In genomic region chr9:136264803-136265405, GRCh38 we compare ENCODE assay signal across 23 cellular contexts. TPM values are rescaled to one million over a fixed set of nuclear protein-coding genes. Genes with fewer than 3 reads are reported as not detected.
A peak's percentile ranks its signal among the peaks of the same experiment; 100 is the strongest.
DNase-seq lines count a peak whose midpoint lies in the region; ATAC-seq, FAIRE-seq and TF ChIP-seq lines count a peak whose summit lies in the region.
"Had no signal": no experiment of that assay in that cellular context is flagged by ENCODE, and none has a peak within 500 bp of the region (broad histone marks: within the 10 kb centered on the region; RNA-seq: fewer than 3 reads in every experiment).

No MANE protein-coding gene starts in this region.

- H3K27me3 ChIP-seq in HepG2 (ENCODE audit: control insufficient read depth in 1 of 2, insufficient read depth in 2 of 2, low read length in 2 of 2) (peaks cover 21 to 79% of the 10 kb centered on the region in 2 experiments; a peak in 4 of 5 replicates), right lobe of liver (no peaks in the 10 kb centered on the region), neural progenitor cell (no peaks in the 10 kb centered on the region)
- H3K27me3 ChIP-seq: BE2C had no signal

- H3K4me3 ChIP-seq in HepG2 (replicated peaks in 1 of 3; ENCODE audit: insufficient read depth in 1 of 3, low read depth in 2 of 3, low read length in 3 of 3) (no peak overlapping the region), right lobe of liver (no peak overlapping the region), neural progenitor cell (no peak overlapping the region), coronary artery (no peak overlapping the region)
- H3K4me3 ChIP-seq: GM23338 had no signal

- TF ChIP-seq EP300 in HepG2 (IDR thresholded peaks at IDR 0.05; ENCODE audit: low read depth in 2 of 2, low read length in 2 of 2) (no peak), HepG2 (CRISPR knock-in tag; IDR thresholded peaks at IDR 0.05; ENCODE audit: borderline replicate concordance) (no peak)

- no peaks in the 10 kb centered on the region for H3K9me3 Mint-ChIP-seq in WTC11
- H3K9me3 Mint-ChIP-seq in neural progenitor cell, result peaks cover 3% of the 10 kb centered on the region
- no peaks in the 10 kb centered on the region for H3K9me3 Mint-ChIP-seq in stimulated activated naive B cell treated with anti-CD40 and anti-IgM and Interleukin-4, amounts not matched to agents 10 μg/mL and 1 μg/mL and 100 μg/mL, for 72 hours
- H3K9me3 Mint-ChIP-seq in activated T-cell treated with anti-CD3 and anti-CD28 coated beads, Interleukin-2, amount 50 U/mL, for 72 hours, result no peaks in the 10 kb centered on the region
- H3K9me3 Mint-ChIP-seq: GM23338 had no signal

- no peaks in the 10 kb centered on the region for H3K36me3 Mint-ChIP-seq in WTC11
- no peaks in the 10 kb centered on the region for H3K36me3 Mint-ChIP-seq in neural progenitor cell
- H3K36me3 Mint-ChIP-seq in stimulated activated naive B cell treated with anti-CD40 and anti-IgM and Interleukin-4, amounts not matched to agents 10 μg/mL and 1 μg/mL and 100 μg/mL, for 72 hours, result no peaks in the 10 kb centered on the region
- H3K36me3 Mint-ChIP-seq in activated T-cell treated with anti-CD3 and anti-CD28 coated beads, Interleukin-2, amount 50 U/mL, for 72 hours (ENCODE audit: insufficient read depth in 2 of 2), result no peaks in the 10 kb centered on the region
- H3K36me3 Mint-ChIP-seq: CD14-positive monocyte; CD4-positive, alpha-beta memory T cell had no signal

- TF ChIP-seq CTCF in HepG2 (CRISPR knock-in tag; IDR thresholded peaks at IDR 0.05) (no peak), right lobe of liver (IDR thresholded peaks at IDR 0.05) (no peak), WTC11 (IDR thresholded peaks at IDR 0.05) (no peak), neural progenitor cell (IDR thresholded peaks at IDR 0.05) (no peak), coronary artery (IDR thresholded peaks at IDR 0.05) (no peak)

- POLR2A ChIA-PET in HepG2 (lab: Yijun Ruan, JAX), result no interaction called here
- POLR2A ChIA-PET in WTC11 (lab: Charles Lee), result no interaction called here

- H3K27me3 Mint-ChIP-seq in WTC11 (ENCODE audit: low read depth) (no peaks in the 10 kb centered on the region; the same call in 1 of the 2 replicates), neural progenitor cell (ENCODE audit: insufficient read depth, low read depth) (peaks cover 12% of the 10 kb centered on the region)
- H3K27me3 Mint-ChIP-seq in stimulated activated naive B cell treated with anti-CD40 and anti-IgM and Interleukin-4, amounts not matched to agents 10 μg/mL and 1 μg/mL and 100 μg/mL, for 72 hours, result peaks cover 5 to 7% of the 10 kb centered on the region in 2 donors
- H3K27me3 Mint-ChIP-seq in activated T-cell treated with anti-CD3 and anti-CD28 coated beads, Interleukin-2, amount 50 U/mL, for 72 hours (ENCODE audit: low read depth), result no peaks in the 10 kb centered on the region

- H3K79me2 ChIP-seq in HepG2 (ENCODE audit: insufficient read depth, low read length), result no peaks in the 10 kb centered on the region
- H3K79me2 ChIP-seq in neural progenitor cell (ENCODE audit: low read depth), result no peaks in the 10 kb centered on the region

- no peak for ATAC-seq in HepG2
- no peak for ATAC-seq in right lobe of liver
- ATAC-seq in WTC11, result no peak
- ATAC-seq in stimulated activated naive B cell treated with anti-CD40 and anti-IgM and Interleukin-4, amounts not matched to agents 10 μg/mL and 1 μg/mL and 100 μg/mL, for 72 hours (replicated peaks), result no peak
- no peak for ATAC-seq in activated T-cell treated with anti-CD3 and anti-CD28 coated beads, Interleukin-2, amount 50 U/mL, for 72 hours (replicated peaks in 1 of 2)
- ATAC-seq: GM23338, HCT116 had no signal

- H3K27ac ChIP-seq in HepG2 (ENCODE audit: extremely low read length, insufficient read depth, low read length) (no peak overlapping the region), right lobe of liver (no peak overlapping the region), neural progenitor cell (no peak overlapping the region), coronary artery (no peak overlapping the region)

- no peaks in the 10 kb centered on the region for H3K36me3 ChIP-seq in HepG2 (replicated peaks in 1 of 2; ENCODE audit: control insufficient read depth in 1 of 2, insufficient read depth in 2 of 2, low read length in 2 of 2)
- H3K36me3 ChIP-seq in right lobe of liver, result no peaks in the 10 kb centered on the region
- H3K36me3 ChIP-seq in neural progenitor cell, result no peaks in the 10 kb centered on the region
- H3K36me3 ChIP-seq: BE2C had no signal

- no peak for TF ChIP-seq POLR2A in HepG2 (IDR thresholded peaks at IDR 0.05; ENCODE audit: insufficient read depth in 1 of 2, low read depth in 2 of 2, low read length in 2 of 2)
- TF ChIP-seq POLR2A in right lobe of liver (IDR thresholded peaks at IDR 0.05), result no peak

- no TSS peak for BruUV-seq in HepG2 (replicated peaks; lab: Mats Ljungman, UMichigan)

- intact Hi-C loops in HepG2 (cut with micrococcal nuclease; ENCODE audit: unreplicated experiment), result no loop called here
- intact Hi-C loops in right lobe of liver (cut with DNase I), result no loop called here

- no peak overlapping the region for H3K4me3 Mint-ChIP-seq in WTC11
- no peak overlapping the region for H3K4me3 Mint-ChIP-seq in neural progenitor cell
- no peak overlapping the region for H3K4me3 Mint-ChIP-seq in stimulated activated naive B cell treated with anti-CD40 and anti-IgM and Interleukin-4, amounts not matched to agents 10 μg/mL and 1 μg/mL and 100 μg/mL, for 72 hours
- H3K4me3 Mint-ChIP-seq in activated T-cell treated with anti-CD3 and anti-CD28 coated beads, Interleukin-2, amount 50 U/mL, for 72 hours, result no peak overlapping the region
- H3K4me3 Mint-ChIP-seq: CD14-positive monocyte; CD4-positive, alpha-beta memory T cell; GM23338 had no signal

- no peaks in the 10 kb centered on the region for H4K20me1 ChIP-seq in HepG2 (ENCODE audit: insufficient read depth, low read length)
- H4K20me1 ChIP-seq in neural progenitor cell (ENCODE audit: low read depth), result no peaks in the 10 kb centered on the region

- H3K4me1 ChIP-seq in HepG2 (ENCODE audit: insufficient read depth, low read length) (peaks cover 24% of the 10 kb centered on the region), right lobe of liver (peaks cover 0 to 6% (median 0%) of the 10 kb centered on the region in 4 donors), neural progenitor cell (peaks cover 23% of the 10 kb centered on the region)

- H3F3A ChIP-seq in neural progenitor cell (ENCODE audit: low read depth), result peaks cover 21% of the 10 kb centered on the region

- peaks cover 20% of the 10 kb centered on the region for H3K4me1 Mint-ChIP-seq in WTC11
- H3K4me1 Mint-ChIP-seq in neural progenitor cell, result peaks cover 35% of the 10 kb centered on the region
- peaks cover 5 to 14% of the 10 kb centered on the region in 2 donors for H3K4me1 Mint-ChIP-seq in stimulated activated naive B cell treated with anti-CD40 and anti-IgM and Interleukin-4, amounts not matched to agents 10 μg/mL and 1 μg/mL and 100 μg/mL, for 72 hours
- H3K4me1 Mint-ChIP-seq in activated T-cell treated with anti-CD3 and anti-CD28 coated beads, Interleukin-2, amount 50 U/mL, for 72 hours (ENCODE audit: low read depth), result peaks cover 7% of the 10 kb centered on the region

- no peak for TF ChIP-seq RAD21 in HepG2 (CRISPR knock-in tag; IDR thresholded peaks at IDR 0.05)

- WGBS in HepG2 (ENCODE audit: low lambda C conversion rate), result 51% methylated on average over 4 of the region's 15 CpGs
- WGBS in right lobe of liver (ENCODE audit: insufficient coverage, low coverage, low lambda C conversion rate, missing lambda C conversion rate), result 80% methylated on average over 3 of the region's 15 CpGs

- in situ Hi-C loops in HepG2 (cut with HindIII; ENCODE audit: extremely low pct_ligation_motif_present, low pct_unique_long_range_greater_than_20kb), result loop anchor here (25.0 kb wide), 1 partner anchor 278 kb away; no protein-coding TSS in a partner anchor

- CTCF ChIA-PET in HepG2 (lab: Yijun Ruan, JAX; ENCODE audit: low intra/inter-chr PET ratio, low total read pairs), result no interaction called here
- CTCF ChIA-PET in WTC11 (lab: Charles Lee), result interaction anchor here (1.2 to 1.5 kb wide), 4 partner anchors 11 to 127 kb away, joined by 4 to 6 read pairs (median 5); no protein-coding TSS in a partner anchor

- H2AFZ ChIP-seq in HepG2 (ENCODE audit: low read length), result no peak overlapping the region
- H2AFZ ChIP-seq in neural progenitor cell (replicated peaks), result no peak overlapping the region
- H2AFZ ChIP-seq: GM23338 had no signal

- H3K9ac ChIP-seq in HepG2 (ENCODE audit: insufficient read depth, low read depth, low read length), result no peak overlapping the region
- H3K9ac ChIP-seq in neural progenitor cell, result no peak overlapping the region

- H3K4me2 ChIP-seq in HepG2 (ENCODE audit: low read depth, low read length) (no peak overlapping the region), neural progenitor cell (no peak overlapping the region)
- H3K4me2 ChIP-seq: GM23338 had no signal

- H3K27ac Mint-ChIP-seq in WTC11 (no peak overlapping the region), neural progenitor cell (peak overlapping the region; percentile 57)
- peak overlapping the region; percentile 51 for H3K27ac Mint-ChIP-seq in stimulated activated naive B cell treated with anti-CD40 and anti-IgM and Interleukin-4, amounts not matched to agents 10 μg/mL and 1 μg/mL and 100 μg/mL, for 72 hours
- H3K27ac Mint-ChIP-seq in activated T-cell treated with anti-CD3 and anti-CD28 coated beads, Interleukin-2, amount 50 U/mL, for 72 hours, result no peak overlapping the region
- H3K27ac Mint-ChIP-seq: CD4-positive, alpha-beta memory T cell had no signal

- H3K9me3 ChIP-seq in HepG2 (ENCODE audit: low read length) (no peaks in the 10 kb centered on the region), right lobe of liver (no peaks in the 10 kb centered on the region), neural progenitor cell (ENCODE audit: low read depth) (no peaks in the 10 kb centered on the region)
- H3K9me3 ChIP-seq: BE2C had no signal

- DNase-seq in HepG2 (ENCODE audit: low spot score) (no peak), right lobe of liver (no peak), WTC11 (ENCODE audit: low spot score) (no peak), neural progenitor cell (ENCODE audit: low spot score) (no peak), RPMI8226 (no peak), coronary artery (ENCODE audit: low spot score) (no peak)
- DNase-seq in stimulated activated naive B cell treated with anti-CD40 and anti-IgM and Interleukin-4, amounts not matched to agents 10 μg/mL and 1 μg/mL and 100 μg/mL, for 72 hours, result no peak
- DNase-seq in activated T-cell treated with anti-CD3 and anti-CD28 coated beads, Interleukin-2, amount 50 U/mL, for 72 hours, result no peak
- DNase-seq: ACHN, BE2C, DMS153, DMS79, GDM1, H7 had no signal

- no peak for FAIRE-seq in HepG2 (lab: Jason Lieb, UNC)
- FAIRE-seq: A204.1, GM12892, GM18507 had no signal

RNA-seq across cellular contexts. Expression of gene QSOX2, which starts 19.3 kb away (rescaled TPM):
- total RNA-seq in HepG2 (2016; rRNA removed; fragmentation: Illumina TruSeq; extraction: Trizol) (10.1 and 27.1 TPM in 2 replicates), right lobe of liver (1 to 10 TPM; 2.9 to 8.7 (median 6.4) TPM), WTC11 (2021) (31.7 to 33.4 TPM (median 33.2 TPM) in 3 replicates), neural progenitor cell (ENCODE audit: low replicate concordance) (17.1 and 19.6 TPM in 2 replicates)
- 2.0 and 2.2 TPM in 2 replicates for total RNA-seq in HepG2 (2016; cell fraction: cytosol; rRNA removed; fragmentation: Illumina TruSeq; extraction: Trizol; ENCODE audit: low read depth)
- total RNA-seq in HepG2 (2016; cell fraction: insoluble cytoplasmic fraction; rRNA removed; fragmentation: Illumina TruSeq; extraction: Trizol), result 9.0 and 27.0 TPM in 2 replicates
- 4.9 and 5.5 TPM in 2 replicates for total RNA-seq in HepG2 (2016; cell fraction: membrane; rRNA removed; fragmentation: Illumina TruSeq; extraction: Trizol)
- 29.4 and 33.0 TPM in 2 replicates for total RNA-seq in HepG2 (2016; cell fraction: nucleus; rRNA removed; fragmentation: Illumina TruSeq; extraction: Trizol)
- 36.4 and 42.1 TPM in 2 replicates for polyA plus RNA-seq in HepG2 (2011; rRNA removed)
- 18.1 and 19.6 TPM in 2 replicates for polyA plus RNA-seq in HepG2 (2011; cell fraction: cytosol; rRNA removed)
- 53.2 and 71.8 TPM in 2 replicates for polyA plus RNA-seq in HepG2 (2011; cell fraction: nucleus; rRNA removed)
- 28.3 and 37.6 TPM in 2 replicates for polyA plus RNA-seq in HepG2 (2012)
- polyA plus RNA-seq in HepG2 (2016; cell fraction: cytosol; fragmentation: Illumina TruSeq; extraction: Trizol; ENCODE audit: low read depth), result 1.3 and 1.4 TPM in 2 replicates
- polyA plus RNA-seq in HepG2 (2016; cell fraction: insoluble cytoplasmic fraction; fragmentation: Illumina TruSeq; extraction: Trizol; ENCODE audit: low read depth), result 8.1 and 10.4 TPM in 2 replicates
- 2.5 and 3.2 TPM in 2 replicates for polyA plus RNA-seq in HepG2 (2016; cell fraction: membrane; fragmentation: Illumina TruSeq; extraction: Trizol; ENCODE audit: low read depth)
- 56.3 and 58.3 TPM in 2 replicates for polyA plus RNA-seq in HepG2 (2016; cell fraction: nucleus; fragmentation: Illumina TruSeq; extraction: Trizol; ENCODE audit: insufficient read depth, low read depth)
- polyA minus RNA-seq in HepG2 (2011; rRNA and poly(A)+ RNA removed; ENCODE audit: low replicate concordance), result 28.3 and 40.5 TPM in 2 replicates
- polyA minus RNA-seq in HepG2 (2011; cell fraction: cytosol; rRNA and poly(A)+ RNA removed), result 18.7 and 20.4 TPM in 2 replicates
- 26.1 and 26.5 TPM in 2 replicates for polyA minus RNA-seq in HepG2 (2011; cell fraction: nucleus; rRNA and poly(A)+ RNA removed)
- total RNA-seq in activated T-cell treated with anti-CD3 and anti-CD28 coated beads, Interleukin-2, amount 50 U/mL, for 72 hours, result 10 to 100 TPM; 21.5 to 25.1 TPM

RNA-seq across cellular contexts. Expression of gene CCDC187, which starts 39.0 kb away (rescaled TPM):
- 0.13 TPM in 1 of 2 replicates, not detected in the other for total RNA-seq in HepG2 (2016; rRNA removed; fragmentation: Illumina TruSeq; extraction: Trizol)
- total RNA-seq in HepG2 (2016; cell fraction: cytosol; rRNA removed; fragmentation: Illumina TruSeq; extraction: Trizol; ENCODE audit: low read depth), result not detected in 2 replicates
- 0.09 TPM in 1 of 2 replicates, not detected in the other for total RNA-seq in HepG2 (2016; cell fraction: insoluble cytoplasmic fraction; rRNA removed; fragmentation: Illumina TruSeq; extraction: Trizol)
- 0.10 TPM in 1 of 2 replicates, not detected in the other for total RNA-seq in HepG2 (2016; cell fraction: membrane; rRNA removed; fragmentation: Illumina TruSeq; extraction: Trizol)
- 0.16 and 0.28 TPM in 2 replicates for total RNA-seq in HepG2 (2016; cell fraction: nucleus; rRNA removed; fragmentation: Illumina TruSeq; extraction: Trizol)
- polyA plus RNA-seq in HepG2 (2011; rRNA removed), result 0.03 and 0.09 TPM in 2 replicates
- 0.01 and 0.03 TPM in 2 replicates for polyA plus RNA-seq in HepG2 (2011; cell fraction: cytosol; rRNA removed)
- polyA plus RNA-seq in HepG2 (2011; cell fraction: nucleus; rRNA removed), result 0.45 and 0.48 TPM in 2 replicates
- polyA plus RNA-seq in HepG2 (2012), result 0.04 TPM in 1 of 2 replicates, not detected in the other
- not detected in 2 replicates for polyA plus RNA-seq in HepG2 (2016; cell fraction: cytosol; fragmentation: Illumina TruSeq; extraction: Trizol; ENCODE audit: low read depth)
- polyA plus RNA-seq in HepG2 (2016; cell fraction: insoluble cytoplasmic fraction; fragmentation: Illumina TruSeq; extraction: Trizol; ENCODE audit: low read depth), result not detected in 2 replicates
- polyA plus RNA-seq in HepG2 (2016; cell fraction: membrane; fragmentation: Illumina TruSeq; extraction: Trizol; ENCODE audit: low read depth), result 0.08 TPM in 1 of 2 replicates, not detected in the other
- 0.14 and 0.17 TPM in 2 replicates for polyA plus RNA-seq in HepG2 (2016; cell fraction: nucleus; fragmentation: Illumina TruSeq; extraction: Trizol; ENCODE audit: insufficient read depth, low read depth)
- 0.20 and 0.49 TPM in 2 replicates for polyA minus RNA-seq in HepG2 (2011; rRNA and poly(A)+ RNA removed; ENCODE audit: low replicate concordance)
- polyA minus RNA-seq in HepG2 (2011; cell fraction: cytosol; rRNA and poly(A)+ RNA removed), result not detected in 2 replicates
- polyA minus RNA-seq in HepG2 (2011; cell fraction: nucleus; rRNA and poly(A)+ RNA removed), result 0.39 and 0.50 TPM in 2 replicates
- under 1 TPM in 3 of 6 experiments, not detected in 3; 0.09 to 0.80 (median 0.62) TPM for total RNA-seq in right lobe of liver
- total RNA-seq in WTC11 (2021), result 0.02 to 0.04 TPM in 2 of 3 replicates, not detected in the other
- total RNA-seq in neural progenitor cell (ENCODE audit: low replicate concordance), result 0.09 TPM in 1 of 2 replicates, not detected in the other
- not detected for total RNA-seq in activated T-cell treated with anti-CD3 and anti-CD28 coated beads, Interleukin-2, amount 50 U/mL, for 72 hours
- total RNA-seq: CD4-positive, alpha-beta memory T cell; Daoy; H7 had no signal
- polyA plus RNA-seq: CD14-positive monocyte; CD4-positive, alpha-beta memory T cell; GM23338 had no signal

RNA-seq across cellular contexts. Expression of gene LHX3, which starts 60.0 kb away (rescaled TPM):
- not detected in 2 replicates for total RNA-seq in HepG2 (2016; rRNA removed; fragmentation: Illumina TruSeq; extraction: Trizol)
- total RNA-seq in HepG2 (2016; cell fraction: cytosol; rRNA removed; fragmentation: Illumina TruSeq; extraction: Trizol; ENCODE audit: low read depth), result not detected in 2 replicates
- total RNA-seq in HepG2 (2016; cell fraction: insoluble cytoplasmic fraction; rRNA removed; fragmentation: Illumina TruSeq; extraction: Trizol), result not detected in 2 replicates
- not detected in 2 replicates for total RNA-seq in HepG2 (2016; cell fraction: membrane; rRNA removed; fragmentation: Illumina TruSeq; extraction: Trizol)
- total RNA-seq in HepG2 (2016; cell fraction: nucleus; rRNA removed; fragmentation: Illumina TruSeq; extraction: Trizol), result not detected in 2 replicates
- not detected in 2 replicates for polyA plus RNA-seq in HepG2 (2011; rRNA removed)
- not detected in 2 replicates for polyA plus RNA-seq in HepG2 (2011; cell fraction: cytosol; rRNA removed)
- 0.03 TPM in 1 of 2 replicates, not detected in the other for polyA plus RNA-seq in HepG2 (2011; cell fraction: nucleus; rRNA removed)
- polyA plus RNA-seq in HepG2 (2012), result not detected in 2 replicates
- polyA plus RNA-seq in HepG2 (2016; cell fraction: cytosol; fragmentation: Illumina TruSeq; extraction: Trizol; ENCODE audit: low read depth), result not detected in 2 replicates
- polyA plus RNA-seq in HepG2 (2016; cell fraction: insoluble cytoplasmic fraction; fragmentation: Illumina TruSeq; extraction: Trizol; ENCODE audit: low read depth), result not detected in 2 replicates
- not detected in 2 replicates for polyA plus RNA-seq in HepG2 (2016; cell fraction: membrane; fragmentation: Illumina TruSeq; extraction: Trizol; ENCODE audit: low read depth)
- not detected in 2 replicates for polyA plus RNA-seq in HepG2 (2016; cell fraction: nucleus; fragmentation: Illumina TruSeq; extraction: Trizol; ENCODE audit: insufficient read depth, low read depth)
- polyA minus RNA-seq in HepG2 (2011; rRNA and poly(A)+ RNA removed; ENCODE audit: low replicate concordance), result 0.05 TPM in 1 of 2 replicates, not detected in the other
- not detected in 2 replicates for polyA minus RNA-seq in HepG2 (2011; cell fraction: cytosol; rRNA and poly(A)+ RNA removed)
- 0.13 TPM in 1 of 2 replicates, not detected in the other for polyA minus RNA-seq in HepG2 (2011; cell fraction: nucleus; rRNA and poly(A)+ RNA removed)
- total RNA-seq in right lobe of liver, result not detected
- 0.11 TPM in 1 of 3 replicates, not detected in the others for total RNA-seq in WTC11 (2021)
- not detected in 2 replicates for total RNA-seq in neural progenitor cell (ENCODE audit: low replicate concordance)
- total RNA-seq in activated T-cell treated with anti-CD3 and anti-CD28 coated beads, Interleukin-2, amount 50 U/mL, for 72 hours, result under 1 TPM in 1 of 2 donors, not detected in 1; 0.17 TPM
- total RNA-seq: CD4-positive, alpha-beta memory T cell; Daoy; GM23338; HT-29 had no signal
- polyA plus RNA-seq: CD14-positive monocyte; CD4-positive, alpha-beta memory T cell had no signal

Comparison
In these comparisons a context has a peak if more than half of its experiments do, and no peak if none do; other contexts are left out.
1. H3K27ac Mint-ChIP-seq: peak in neural progenitor cell (single experiment) and stimulated activated naive B cell treated with anti-CD40 and anti-IgM and Interleukin-4, amounts not matched to agents 10 μg/mL and 1 μg/mL and 100 μg/mL, for 72 hours (single experiment); none in WTC11 (single experiment) and activated T-cell treated with anti-CD3 and anti-CD28 coated beads, Interleukin-2, amount 50 U/mL, for 72 hours (single experiment).
2. Of the 50 proteins assayed by ChIP-seq in both HepG2 and WTC11: peak only in HepG2: none; only in WTC11: none; in both: ZNF121; in neither: 49.